Comparison of ENCODE assay signal across 22 cellular contexts in the genomic region with DNA sequence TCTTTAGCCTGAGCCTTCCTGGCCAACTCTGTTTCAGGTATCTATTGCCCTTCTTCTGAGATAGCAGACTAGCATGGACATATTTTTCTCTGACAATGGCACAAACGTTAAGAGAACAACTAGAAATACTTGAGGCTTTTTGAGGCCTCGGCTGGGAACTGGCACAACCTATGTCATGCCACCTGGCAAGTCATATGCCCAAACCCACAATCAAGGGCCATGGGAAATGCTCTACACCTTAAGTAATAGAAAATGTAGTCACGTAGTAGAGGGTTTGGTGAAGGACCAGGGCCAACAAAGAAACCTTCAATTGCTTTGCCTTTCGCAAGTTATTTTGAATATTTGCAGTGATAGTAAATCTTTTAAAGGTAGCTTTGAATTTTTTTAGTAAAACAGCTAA.
DNase-seq lines count a peak whose midpoint lies in the region; ATAC-seq and TF ChIP-seq lines count a peak whose summit lies in the region.
"Had no signal": no experiment of that assay in that cellular context is flagged by ENCODE, and none has a peak within 500 bp of the region (broad histone marks: within the 10 kb centered on the region; RNA-seq: fewer than 3 reads in every experiment).

No MANE protein-coding gene starts in this region.

- H3F3A ChIP-seq in PC-9 (ENCODE audit: insufficient read depth, low read depth) = peaks cover 65% of the 10 kb centered on the region

- H3K4me3 ChIP-seq in PC-9 (no peak overlapping the region), esophagus muscularis mucosa (no peak overlapping the region), muscle layer of duodenum (ENCODE audit: low read depth in 1 of 2, low read length in 2 of 2) (no peak overlapping the region), upper lobe of left lung (no peak overlapping the region), gastrocnemius medialis (no peak overlapping the region)
- H3K4me3 ChIP-seq: dorsolateral prefrontal cortex, transverse colon had no signal

- no peaks in the 10 kb centered on the region for H3K9me3 ChIP-seq in PC-9 (ENCODE audit: insufficient read depth, low read depth)
- no peaks in the 10 kb centered on the region for H3K9me3 ChIP-seq in esophagus muscularis mucosa
- no peaks in the 10 kb centered on the region for H3K9me3 ChIP-seq in muscle layer of duodenum (ENCODE audit: control insufficient read depth in 1 of 2, low read length in 2 of 2)
- no peaks in the 10 kb centered on the region for H3K9me3 ChIP-seq in upper lobe of left lung
- no peaks in the 10 kb centered on the region for H3K9me3 ChIP-seq in gastrocnemius medialis
- H3K9me3 ChIP-seq: transverse colon had no signal

- H3K4me1 ChIP-seq in PC-9 (replicated peaks; ENCODE audit: insufficient read depth) = peaks cover 86% of the 10 kb centered on the region
- peaks cover 0 to 27% (median 18%) of the 10 kb centered on the region in 4 donors for H3K4me1 ChIP-seq in esophagus muscularis mucosa
- H3K4me1 ChIP-seq in muscle layer of duodenum (ENCODE audit: control insufficient read depth in 1 of 2, insufficient read depth in 2 of 2, low read length in 2 of 2) = peaks cover 0 to 6% of the 10 kb centered on the region in 2 donors
- H3K4me1 ChIP-seq in upper lobe of left lung = peaks cover 35 to 44% (median 37%) of the 10 kb centered on the region in 4 donors
- peaks cover 3 to 10% of the 10 kb centered on the region in 2 donors for H3K4me1 ChIP-seq in gastrocnemius medialis

- H3K4me2 ChIP-seq in PC-9 = peak overlapping the region; percentile 67

- TF ChIP-seq CTCF in PC-9 (conservative IDR thresholded peaks at IDR 0.05) (no peak), esophagus muscularis mucosa (IDR thresholded peaks at IDR 0.05) (no peak), upper lobe of left lung (IDR thresholded peaks at IDR 0.05) (no peak), gastrocnemius medialis (IDR thresholded peaks at IDR 0.05 in 4 of 5, conservative IDR thresholded peaks at IDR 0.05 in 1 of 5) (no peak)

- H4K20me1 ChIP-seq in PC-9 (ENCODE audit: insufficient read depth) = no peaks in the 10 kb centered on the region

- BruUV-seq in PC-9 (replicated peaks; lab: Mats Ljungman, UMichigan) = TSS peak; percentile 73

- H3K9me2 ChIP-seq in PC-9 (ENCODE audit: insufficient read depth) = no peaks in the 10 kb centered on the region

- TF ChIP-seq POLR2A in esophagus muscularis mucosa (IDR thresholded peaks at IDR 0.05; ENCODE audit: low read depth) (no peak), upper lobe of left lung (IDR thresholded peaks at IDR 0.05) (no peak), gastrocnemius medialis (IDR thresholded peaks at IDR 0.05) (no peak)

- H2AFZ ChIP-seq in PC-9 = no peak overlapping the region

- WGBS in esophagus muscularis mucosa = 90% methylated on average over 4 of the region's 4 CpGs
- WGBS in upper lobe of left lung, 2 donors = 58 to 85% methylated on average over 4 of the region's 4 CpGs

- H3K27me3 ChIP-seq in PC-9 (ENCODE audit: insufficient read depth, low read depth) (no peaks in the 10 kb centered on the region), esophagus muscularis mucosa (no peaks in the 10 kb centered on the region), muscle layer of duodenum (ENCODE audit: low read depth, low read length) (no peaks in the 10 kb centered on the region), upper lobe of left lung (no peaks in the 10 kb centered on the region), gastrocnemius medialis (no peaks in the 10 kb centered on the region)
- H3K27me3 ChIP-seq: dorsolateral prefrontal cortex, transverse colon had no signal

- POLR2A ChIA-PET in PC-9 (lab: Charles Lee; ENCODE audit: unreplicated experiment) = interaction anchor here (0.6 kb wide), 1 partner anchor 506 kb away, joined by 4 read pairs; no protein-coding TSS in a partner anchor

- H3K27ac ChIP-seq in PC-9 (peak overlapping the region; percentile 96), esophagus muscularis mucosa (replicated peaks in 1 of 4) (peak overlapping the region; percentile 61 to 77 (median 66)), muscle layer of duodenum (ENCODE audit: low read length) (peak overlapping the region; percentile 13), upper lobe of left lung (peak overlapping the region in 3 of 4 donors; percentile 59 to 81 (median 72)), gastrocnemius medialis (peak overlapping the region in 1 of 4 donors; percentile 21)
- H3K27ac ChIP-seq: C4-2B, dorsolateral prefrontal cortex had no signal

- ATAC-seq in upper lobe of left lung (ENCODE audit: low FRiP score in 2 of 2) = peak in 1 of 2 donors; percentile 47
- no peak for ATAC-seq in GM18873 (IDR thresholded peaks at IDR 0.05; ENCODE audit: low FRiP score, unreplicated experiment)
- no peak for ATAC-seq in gastrocnemius medialis

- CTCF ChIA-PET in PC-9 (lab: Charles Lee) = no interaction called here

- H3K36me3 ChIP-seq in PC-9 (ENCODE audit: low read depth) (no peaks in the 10 kb centered on the region), esophagus muscularis mucosa (no peaks in the 10 kb centered on the region), muscle layer of duodenum (ENCODE audit: control insufficient read depth in 1 of 2, insufficient read depth in 2 of 2, low read length in 2 of 2) (no peaks in the 10 kb centered on the region), upper lobe of left lung (no peaks in the 10 kb centered on the region), gastrocnemius medialis (no peaks in the 10 kb centered on the region)
- H3K36me3 ChIP-seq: transverse colon had no signal

- intact Hi-C loops in PC-9 (cut with micrococcal nuclease; ENCODE audit: unreplicated experiment) (loop anchor here (2.0 to 10.0 kb wide), 7 partner anchors 21 to 525 kb away; a partner anchor contains a TSS), esophagus muscularis mucosa (cut with DNase I) (no loop called here), gastrocnemius medialis (cut with DNase I; ENCODE audit: low total_unique reads) (no loop called here)

- TF ChIP-seq EP300 in esophagus muscularis mucosa (IDR thresholded peaks at IDR 0.05) (no peak), upper lobe of left lung (IDR thresholded peaks at IDR 0.05) (peak in 1 of 4 donors; percentile 65)

- in situ Hi-C loops in gastrocnemius medialis (cut with MboI; ENCODE audit: low sequenced_read_pairs in 4 of 4) = no loop called here

- peaks cover 6% of the 10 kb centered on the region for H3K79me2 ChIP-seq in PC-9 (ENCODE audit: low read depth)

- DNase-seq in PC-9 (no peak), esophagus muscularis mucosa (ENCODE audit: extremely low spot score) (peak; percentile 64), upper lobe of left lung (peak in 1 of 2 donors; percentile 62), gastrocnemius medialis (no peak), DMS114 treated with DMSO at 0.1 percent for 48 hours (lab: John Stamatoyannopoulos, UW; ENCODE audit: unreplicated experiment) (no peak)
- DNase-seq in activated T-cell treated with anti-CD3 and anti-CD28 coated beads, Interleukin-2, amount 50 U/mL, for 1 hour = no peak
- DNase-seq: activated CD4-positive, alpha-beta T cell treated with anti-CD3 and anti-CD28 coated beads, Interleukin-2, amount 10 ng/mL, durations not matched to agents 24 days and 14 days; activated gamma-delta T cell; activated naive CD8-positive, alpha-beta T cell treated with anti-CD3 and anti-CD28 coated beads, Interleukin-2, amount 10 ng/mL, durations not matched to agents 7 days and 5 days; activated T-cell treated with anti-CD3 and anti-CD28 coated beads, Interleukin-2, amount 50 U/mL, for 24 hours; cerebellar nuclear complex; DND-41; dorsolateral prefrontal cortex; glutamatergic neuron; NCI-H1694; NCI-H446 treated with DMSO at 0.1 percent for 48 hours; stimulated activated CD4-positive, alpha-beta T cell treated with anti-CD3 and anti-CD28 coated beads, Interleukin-15, amount 100 ng/mL, for 24 hours; stimulated activated naive CD4-positive, alpha-beta T cell; transverse colon had no signal
